8 cellular contexts compared by ENCODE assay signal in genomic region chr22:47090591-47091240, GRCh38.
DNase-seq lines count a peak whose midpoint lies in the region; ATAC-seq and TF ChIP-seq lines count a peak whose summit lies in the region.

No MANE protein-coding gene starts in this region.

- ATAC-seq in gastroesophageal sphincter (no peak), GM18505 (IDR thresholded peaks at IDR 0.05; ENCODE audit: unreplicated experiment) (no peak), GM18870 (IDR thresholded peaks at IDR 0.05; ENCODE audit: unreplicated experiment) (no peak)
- ATAC-seq in stimulated activated memory B cell treated with anti-CD40 and anti-IgM and Interleukin-4, amounts not matched to agents 10 μg/mL and 1 μg/mL and 100 μg/mL, for 72 hours = no peak

- H3K36me3 ChIP-seq in gastroesophageal sphincter = no peaks in the 10 kb centered on the region

- peak overlapping the region; percentile 29 for H3K4me3 Mint-ChIP-seq in activated T-helper 1 cell treated with anti-CD3 and anti-CD28 coated beads, Interleukin-12 subunit alpha, Interleukin-12 subunit beta, Interleukin-2, Interleukin-4 antibody, amounts not matched to agents 30 ng/mL and 10 ng/mL and 1 ng/mL, durations not matched to agents 14 hours and 24 hours and 36 hours
- peak overlapping the region; percentile 30 for H3K4me3 Mint-ChIP-seq in stimulated activated memory B cell treated with anti-CD40 and anti-IgM and Interleukin-4, amounts not matched to agents 10 μg/mL and 1 μg/mL and 100 μg/mL, for 72 hours

- TF ChIP-seq EP300 in gastroesophageal sphincter (IDR thresholded peaks at IDR 0.05) = no peak

- H3K27me3 Mint-ChIP-seq in activated T-helper 1 cell treated with anti-CD3 and anti-CD28 coated beads, Interleukin-12 subunit alpha, Interleukin-12 subunit beta, Interleukin-2, Interleukin-4 antibody, amounts not matched to agents 30 ng/mL and 10 ng/mL and 1 ng/mL, durations not matched to agents 14 hours and 24 hours and 36 hours (ENCODE audit: insufficient read depth) = no peaks in the 10 kb centered on the region
- H3K27me3 Mint-ChIP-seq in stimulated activated memory B cell treated with anti-CD40 and anti-IgM and Interleukin-4, amounts not matched to agents 10 μg/mL and 1 μg/mL and 100 μg/mL, for 72 hours = no peaks in the 10 kb centered on the region

- no peaks in the 10 kb centered on the region for H3K27me3 ChIP-seq in gastroesophageal sphincter

- intact Hi-C loops in activated T-helper 1 cell treated with anti-CD3 and anti-CD28 coated beads, Interleukin-12 subunit alpha, Interleukin-12 subunit beta, Interleukin-2, Interleukin-4 antibody, amounts not matched to agents 30 ng/mL and 10 ng/mL and 1 ng/mL, durations not matched to agents 14 hours and 24 hours and 36 hours (cut with micrococcal nuclease) = no loop called here

- DNase-seq in NCI-H2227 (lab: John Stamatoyannopoulos, UW; ENCODE audit: unreplicated experiment) = peak; percentile 52
- no peak for DNase-seq in NCI-H2227 treated with DMSO at 0.1 percent for 48 hours (lab: John Stamatoyannopoulos, UW)
- DNase-seq in activated T-helper 1 cell treated with anti-CD3 and anti-CD28 coated beads, Interleukin-12 subunit alpha, Interleukin-12 subunit beta, Interleukin-2, Interleukin-4 antibody, amounts not matched to agents 30 ng/mL and 10 ng/mL and 1 ng/mL, durations not matched to agents 14 hours and 24 hours and 36 hours (ENCODE audit: low spot score) = no peak
- DNase-seq in 8988T = no peak

- peaks cover 19% of the 10 kb centered on the region for H3K9me3 Mint-ChIP-seq in activated T-helper 1 cell treated with anti-CD3 and anti-CD28 coated beads, Interleukin-12 subunit alpha, Interleukin-12 subunit beta, Interleukin-2, Interleukin-4 antibody, amounts not matched to agents 30 ng/mL and 10 ng/mL and 1 ng/mL, durations not matched to agents 14 hours and 24 hours and 36 hours
- peaks cover 12% of the 10 kb centered on the region for H3K9me3 Mint-ChIP-seq in stimulated activated memory B cell treated with anti-CD40 and anti-IgM and Interleukin-4, amounts not matched to agents 10 μg/mL and 1 μg/mL and 100 μg/mL, for 72 hours

- no peak overlapping the region for H3K27ac Mint-ChIP-seq in activated T-helper 1 cell treated with anti-CD3 and anti-CD28 coated beads, Interleukin-12 subunit alpha, Interleukin-12 subunit beta, Interleukin-2, Interleukin-4 antibody, amounts not matched to agents 30 ng/mL and 10 ng/mL and 1 ng/mL, durations not matched to agents 14 hours and 24 hours and 36 hours
- peak overlapping the region; percentile 45 for H3K27ac Mint-ChIP-seq in stimulated activated memory B cell treated with anti-CD40 and anti-IgM and Interleukin-4, amounts not matched to agents 10 μg/mL and 1 μg/mL and 100 μg/mL, for 72 hours

- TF ChIP-seq CTCF in gastroesophageal sphincter (IDR thresholded peaks at IDR 0.05) = no peak

- peaks cover 15% of the 10 kb centered on the region for H3K4me1 Mint-ChIP-seq in activated T-helper 1 cell treated with anti-CD3 and anti-CD28 coated beads, Interleukin-12 subunit alpha, Interleukin-12 subunit beta, Interleukin-2, Interleukin-4 antibody, amounts not matched to agents 30 ng/mL and 10 ng/mL and 1 ng/mL, durations not matched to agents 14 hours and 24 hours and 36 hours (ENCODE audit: low read depth)
- H3K4me1 Mint-ChIP-seq in stimulated activated memory B cell treated with anti-CD40 and anti-IgM and Interleukin-4, amounts not matched to agents 10 μg/mL and 1 μg/mL and 100 μg/mL, for 72 hours = peaks cover 60% of the 10 kb centered on the region

- H3K27ac ChIP-seq in gastroesophageal sphincter = no peak overlapping the region

- 1 to 6% methylated on average over 15 to 16 of the region's 29 CpGs for WGBS in gastroesophageal sphincter (ENCODE audit: low coverage in 1 of 2), 2 donors

- no peaks in the 10 kb centered on the region for H3K9me3 ChIP-seq in gastroesophageal sphincter

- H3K4me3 ChIP-seq in gastroesophageal sphincter = peak overlapping the region; percentile 35 to 43

- TF ChIP-seq POLR2A in gastroesophageal sphincter (IDR thresholded peaks at IDR 0.05) = no peak
- no peak for TF ChIP-seq POLR2A in GM18505 (IDR thresholded peaks at IDR 0.05; ENCODE audit: borderline replicate concordance, extremely low read depth, insufficient read depth, insufficient read length)

- peaks cover 6% of the 10 kb centered on the region for H3K36me3 Mint-ChIP-seq in activated T-helper 1 cell treated with anti-CD3 and anti-CD28 coated beads, Interleukin-12 subunit alpha, Interleukin-12 subunit beta, Interleukin-2, Interleukin-4 antibody, amounts not matched to agents 30 ng/mL and 10 ng/mL and 1 ng/mL, durations not matched to agents 14 hours and 24 hours and 36 hours (ENCODE audit: low read depth)
- peaks cover 58% of the 10 kb centered on the region for H3K36me3 Mint-ChIP-seq in stimulated activated memory B cell treated with anti-CD40 and anti-IgM and Interleukin-4, amounts not matched to agents 10 μg/mL and 1 μg/mL and 100 μg/mL, for 72 hours

- H3K4me1 ChIP-seq in gastroesophageal sphincter = peaks cover 0 to 26% (median 0%) of the 10 kb centered on the region in 3 donors
